In the genomic region with DNA sequence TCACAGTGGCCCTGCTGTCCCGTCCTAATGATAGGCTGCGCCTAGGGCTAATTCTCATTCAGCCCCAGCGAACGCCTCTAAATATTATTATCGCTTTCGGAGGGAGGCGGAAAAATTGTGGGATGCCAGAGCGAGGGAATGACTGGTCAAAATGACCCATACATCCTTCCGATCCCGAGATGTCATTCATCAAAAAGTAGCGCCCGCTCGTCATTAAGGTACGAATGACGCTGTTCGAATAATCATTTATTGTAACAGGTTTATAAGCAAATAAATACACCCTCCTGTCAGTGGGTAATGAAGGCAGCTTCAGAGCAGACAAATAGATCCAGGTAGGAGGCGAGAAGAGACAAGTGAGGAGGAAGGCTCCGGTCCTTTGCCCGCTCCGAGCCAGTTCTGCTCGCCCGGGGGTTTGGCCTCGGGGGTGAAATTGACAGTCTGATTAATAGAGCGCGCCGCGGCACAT, we compare ENCODE assay signal across 14 cellular contexts. TPM values are rescaled to one million over a fixed set of nuclear protein-coding genes. Genes with fewer than 3 reads are reported as not detected.
DNase-seq lines count a peak whose midpoint lies in the region; ATAC-seq, FAIRE-seq and TF ChIP-seq lines count a peak whose summit lies in the region.
"Had no signal": no experiment of that assay in that cellular context is flagged by ENCODE, and none has a peak within 500 bp of the region (broad histone marks: within the 10 kb centered on the region; RNA-seq: fewer than 3 reads in every experiment).

A gene (minus strand): TSS at position 167 of the 466 bp plus-strand sequence. CDS start 186 bp downstream, outside the sequence.

- H3K27me3 ChIP-seq in HepG2 (ENCODE audit: control insufficient read depth in 1 of 2, insufficient read depth in 2 of 2, low read length in 2 of 2) = peaks cover 7 to 82% of the 10 kb centered on the region in 2 experiments; a peak in 4 of 5 replicates
- peaks cover 46 to 79% of the 10 kb centered on the region in 2 donors for H3K27me3 ChIP-seq in right lobe of liver
- peaks cover 43 to 86% of the 10 kb centered on the region in 2 donors for H3K27me3 ChIP-seq in naive thymus-derived CD4-positive, alpha-beta T cell (ENCODE audit: control insufficient read depth in 2 of 2, insufficient read depth in 2 of 2, low read length in 2 of 2)
- no peaks in the 10 kb centered on the region for H3K27me3 ChIP-seq in Karpas-422 (ENCODE audit: low read length)

- H3K9me3 Mint-ChIP-seq in activated CD4-positive, alpha-beta memory T cell treated with anti-CD3 and anti-CD28 coated beads, Interleukin-2, amount 10 ng/mL, durations not matched to agents 7 days and 5 days = no peaks in the 10 kb centered on the region
- peaks cover 3 to 84% (median 44%) of the 10 kb centered on the region in 11 donors for H3K9me3 Mint-ChIP-seq in naive thymus-derived CD4-positive, alpha-beta T cell

- H3K4me3 Mint-ChIP-seq in activated CD4-positive, alpha-beta memory T cell treated with anti-CD3 and anti-CD28 coated beads, Interleukin-2, amount 10 ng/mL, durations not matched to agents 7 days and 5 days = peak within 1 kb of the TSS; percentile 32
- peak within 1 kb of the TSS in 9 of 10 donors; percentile 20 to 76 (median 57) for H3K4me3 Mint-ChIP-seq in naive thymus-derived CD4-positive, alpha-beta T cell

- 58% methylated on average over 27 of the region's 27 CpGs for WGBS in HepG2 (ENCODE audit: low lambda C conversion rate)
- WGBS in right lobe of liver (ENCODE audit: insufficient coverage, low coverage, low lambda C conversion rate, missing lambda C conversion rate) = 14% methylated on average over 25 of the region's 27 CpGs

- TF ChIP-seq POLR2A in HepG2 (IDR thresholded peaks at IDR 0.05; ENCODE audit: insufficient read depth in 1 of 2, low read depth in 2 of 2, low read length in 2 of 2) = no peak
- no peak for TF ChIP-seq POLR2A in right lobe of liver (IDR thresholded peaks at IDR 0.05)

- CTCF ChIA-PET in HepG2 (lab: Yijun Ruan, JAX; ENCODE audit: low intra/inter-chr PET ratio, low total read pairs) = no interaction called here
- CTCF ChIA-PET in activated CD4-positive, alpha-beta memory T cell treated with anti-CD3 and anti-CD28 coated beads, Interleukin-2, amount 10 ng/mL, durations not matched to agents 7 days and 5 days (lab: Charles Lee) = no interaction called here
- CTCF ChIA-PET in naive thymus-derived CD4-positive, alpha-beta T cell (lab: Charles Lee) = no interaction called here

- no peak for TF ChIP-seq RAD21 in HepG2 (CRISPR knock-in tag; IDR thresholded peaks at IDR 0.05)

- POLR2A ChIA-PET in HepG2 (lab: Yijun Ruan, JAX) = no interaction called here
- POLR2A ChIA-PET in activated CD4-positive, alpha-beta memory T cell treated with anti-CD3 and anti-CD28 coated beads, Interleukin-2, amount 10 ng/mL, durations not matched to agents 7 days and 5 days (lab: Charles Lee) = no interaction called here
- POLR2A ChIA-PET in naive thymus-derived CD4-positive, alpha-beta T cell (lab: Charles Lee) = no interaction called here

- no peaks in the 10 kb centered on the region for H3K36me3 ChIP-seq in HepG2 (replicated peaks in 1 of 2; ENCODE audit: control insufficient read depth in 1 of 2, insufficient read depth in 2 of 2, low read length in 2 of 2)
- no peaks in the 10 kb centered on the region for H3K36me3 ChIP-seq in right lobe of liver
- no peaks in the 10 kb centered on the region for H3K36me3 ChIP-seq in naive thymus-derived CD4-positive, alpha-beta T cell (ENCODE audit: control insufficient read depth in 2 of 3, insufficient read depth in 3 of 3, low read length in 3 of 3)
- no peaks in the 10 kb centered on the region for H3K36me3 ChIP-seq in Karpas-422 (ENCODE audit: insufficient read depth, low read length)

- BruUV-seq in HepG2 (replicated peaks; lab: Mats Ljungman, UMichigan) = no TSS peak

- H3K79me2 ChIP-seq in HepG2 (ENCODE audit: insufficient read depth, low read length) = no peaks in the 10 kb centered on the region
- H3K79me2 ChIP-seq in Karpas-422 (ENCODE audit: low read length) = no peaks in the 10 kb centered on the region

- no peaks in the 10 kb centered on the region for H3K9me2 ChIP-seq in Karpas-422 (replicated peaks; ENCODE audit: insufficient read depth, low read length)

- H3K9me3 ChIP-seq in HepG2 (ENCODE audit: low read length) (no peaks in the 10 kb centered on the region), right lobe of liver (no peaks in the 10 kb centered on the region), Karpas-422 (ENCODE audit: low read length) (no peaks in the 10 kb centered on the region)
- peaks cover 0 to 60% (median 13%) of the 10 kb centered on the region in 3 experiments for H3K9me3 ChIP-seq in naive thymus-derived CD4-positive, alpha-beta T cell (ENCODE audit: control insufficient read depth in 2 of 3, low read length in 3 of 3)

- peak within 1 kb of the TSS; percentile 46 for H3K4me2 ChIP-seq in HepG2 (ENCODE audit: low read depth, low read length)
- no peak within 1 kb of the TSS for H3K4me2 ChIP-seq in Karpas-422 (ENCODE audit: low read depth, low read length, poor library complexity, severe bottlenecking)

- H2AFZ ChIP-seq in HepG2 (ENCODE audit: low read length) = no peak within 1 kb of the TSS
- no peak within 1 kb of the TSS for H2AFZ ChIP-seq in Karpas-422 (ENCODE audit: low read length)

- H3K27ac ChIP-seq in HepG2 (ENCODE audit: extremely low read length, insufficient read depth, low read length) (no peak within 1 kb of the TSS), right lobe of liver (no peak within 1 kb of the TSS), Karpas-422 (ENCODE audit: low read length) (no peak within 1 kb of the TSS)
- no peak within 1 kb of the TSS for H3K27ac ChIP-seq in naive thymus-derived CD4-positive, alpha-beta T cell (ENCODE audit: low read depth, low read length)
- H3K27ac ChIP-seq: BLaER1 treated with 17β-estradiol and CSF1 and Interleukin-3, amounts not matched to agents 10 nM and 100 nM had no signal

- peak within 1 kb of the TSS; percentile 44 for H3K27ac Mint-ChIP-seq in activated CD4-positive, alpha-beta memory T cell treated with anti-CD3 and anti-CD28 coated beads, Interleukin-2, amount 10 ng/mL, durations not matched to agents 7 days and 5 days
- H3K27ac Mint-ChIP-seq in naive thymus-derived CD4-positive, alpha-beta T cell = peak within 1 kb of the TSS; percentile 28 to 98 (median 82)

- H3K36me3 Mint-ChIP-seq in activated CD4-positive, alpha-beta memory T cell treated with anti-CD3 and anti-CD28 coated beads, Interleukin-2, amount 10 ng/mL, durations not matched to agents 7 days and 5 days (ENCODE audit: low read depth) = peaks cover 16% of the 10 kb centered on the region
- peaks cover 0 to 39% (median 2%) of the 10 kb centered on the region in 5 donors for H3K36me3 Mint-ChIP-seq in naive thymus-derived CD4-positive, alpha-beta T cell

- FAIRE-seq in HepG2 (lab: Jason Lieb, UNC) = no peak

- TF ChIP-seq EP300 in HepG2 (IDR thresholded peaks at IDR 0.05; ENCODE audit: low read depth in 2 of 2, low read length in 2 of 2) (no peak), HepG2 (CRISPR knock-in tag; IDR thresholded peaks at IDR 0.05; ENCODE audit: borderline replicate concordance) (no peak)

- DNase-seq in HepG2 (ENCODE audit: low spot score) (no peak), right lobe of liver (no peak), Karpas-422 (no peak), NOMO-1 treated with DMSO at 0.1 percent for 48 hours (lab: John Stamatoyannopoulos, UW; ENCODE audit: unreplicated experiment) (no peak), NCI-H1694 treated with DMSO at 0.1 percent for 48 hours (lab: John Stamatoyannopoulos, UW) (no peak)
- no peak for DNase-seq in activated CD4-positive, alpha-beta memory T cell treated with anti-CD3 and anti-CD28 coated beads, Interleukin-2, amount 10 ng/mL, durations not matched to agents 7 days and 5 days
- DNase-seq in naive thymus-derived CD4-positive, alpha-beta T cell = no peak
- DNase-seq: anterior cingulate cortex; effector CD4-positive, alpha-beta T cell; left cardiac atrium had no signal

- peaks cover 10% of the 10 kb centered on the region for H3K4me1 Mint-ChIP-seq in activated CD4-positive, alpha-beta memory T cell treated with anti-CD3 and anti-CD28 coated beads, Interleukin-2, amount 10 ng/mL, durations not matched to agents 7 days and 5 days
- H3K4me1 Mint-ChIP-seq in naive thymus-derived CD4-positive, alpha-beta T cell = peaks cover 0 to 29% (median 23%) of the 10 kb centered on the region in 7 donors

- TF ChIP-seq CTCF in HepG2 (CRISPR knock-in tag; IDR thresholded peaks at IDR 0.05) = no peak
- no peak for TF ChIP-seq CTCF in right lobe of liver (IDR thresholded peaks at IDR 0.05)

- H3K9ac ChIP-seq in HepG2 (ENCODE audit: insufficient read depth, low read depth, low read length) (no peak within 1 kb of the TSS), Karpas-422 (ENCODE audit: low read length) (no peak within 1 kb of the TSS)
- H3K9ac ChIP-seq: BLaER1 treated with 17β-estradiol and CSF1 and Interleukin-3, amounts not matched to agents 10 nM and 100 nM had no signal

- H3K4me3 ChIP-seq in HepG2 (replicated peaks in 1 of 3; ENCODE audit: insufficient read depth in 1 of 3, low read depth in 2 of 3, low read length in 3 of 3) (peak within 1 kb of the TSS in 1 of 3 experiments; percentile 31; a peak in 1 of 6 replicates), right lobe of liver (no peak within 1 kb of the TSS), Karpas-422 (ENCODE audit: low read length) (no peak within 1 kb of the TSS)
- H3K4me3 ChIP-seq in naive thymus-derived CD4-positive, alpha-beta T cell (ENCODE audit: low read length) = no peak within 1 kb of the TSS

- H4K20me1 ChIP-seq in HepG2 (ENCODE audit: insufficient read depth, low read length) (no peaks in the 10 kb centered on the region), Karpas-422 (ENCODE audit: insufficient read depth, low read depth, low read length) (no peaks in the 10 kb centered on the region)

- in situ Hi-C loops in HepG2 (cut with HindIII; ENCODE audit: extremely low pct_ligation_motif_present, low pct_unique_long_range_greater_than_20kb) = no loop called here

- ATAC-seq in HepG2 = no peak
- no peak for ATAC-seq in right lobe of liver
- ATAC-seq in naive thymus-derived CD4-positive, alpha-beta T cell = no peak
- no peak for ATAC-seq in HG03097 (IDR thresholded peaks at IDR 0.05; ENCODE audit: low FRiP score, unreplicated experiment)
- ATAC-seq: left cardiac atrium had no signal

- H3K27me3 Mint-ChIP-seq in activated CD4-positive, alpha-beta memory T cell treated with anti-CD3 and anti-CD28 coated beads, Interleukin-2, amount 10 ng/mL, durations not matched to agents 7 days and 5 days = peaks cover 84% of the 10 kb centered on the region
- H3K27me3 Mint-ChIP-seq in naive thymus-derived CD4-positive, alpha-beta T cell = peaks cover 66 to 88% (median 77%) of the 10 kb centered on the region in 5 donors

- peaks cover 25% of the 10 kb centered on the region for H3K4me1 ChIP-seq in HepG2 (ENCODE audit: insufficient read depth, low read length)
- peaks cover 0 to 14% (median 4%) of the 10 kb centered on the region in 4 donors for H3K4me1 ChIP-seq in right lobe of liver
- H3K4me1 ChIP-seq in naive thymus-derived CD4-positive, alpha-beta T cell (ENCODE audit: control insufficient read depth in 2 of 2, insufficient read depth in 2 of 2, low read length in 2 of 2) = peaks cover 0 to 7% of the 10 kb centered on the region in 2 donors
- H3K4me1 ChIP-seq in Karpas-422 (ENCODE audit: low read length) = no peaks in the 10 kb centered on the region

- intact Hi-C loops in HepG2 (cut with micrococcal nuclease; ENCODE audit: unreplicated experiment) (no loop called here), right lobe of liver (cut with DNase I) (loop anchor here in 1 of 2 donors (10.0 kb wide), 1 partner anchor 399 kb away; no protein-coding TSS in a partner anchor)
- intact Hi-C loops in naive thymus-derived CD4-positive, alpha-beta T cell (cut with micrococcal nuclease) = loop anchor here (2.0 to 10.0 kb wide), 2 partner anchors 45 to 1749 kb away; a partner anchor contains a TSS

RNA-seq across cellular contexts. Expression of the gene that starts here (rescaled TPM):
- total RNA-seq in HepG2 (2016; rRNA removed; fragmentation: Illumina TruSeq; extraction: Trizol) = not detected in 2 replicates
- total RNA-seq in HepG2 (2016; cell fraction: cytosol; rRNA removed; fragmentation: Illumina TruSeq; extraction: Trizol; ENCODE audit: low read depth) = not detected in 2 replicates
- not detected in 2 replicates for total RNA-seq in HepG2 (2016; cell fraction: insoluble cytoplasmic fraction; rRNA removed; fragmentation: Illumina TruSeq; extraction: Trizol)
- not detected in 2 replicates for total RNA-seq in HepG2 (2016; cell fraction: membrane; rRNA removed; fragmentation: Illumina TruSeq; extraction: Trizol)
- not detected in 2 replicates for total RNA-seq in HepG2 (2016; cell fraction: nucleus; rRNA removed; fragmentation: Illumina TruSeq; extraction: Trizol)
- not detected in 2 replicates for polyA plus RNA-seq in HepG2 (2011; rRNA removed)
- polyA plus RNA-seq in HepG2 (2011; cell fraction: cytosol; rRNA removed) = not detected in 2 replicates
- not detected in 2 replicates for polyA plus RNA-seq in HepG2 (2011; cell fraction: nucleus; rRNA removed)
- polyA plus RNA-seq in HepG2 (2012) = not detected in 2 replicates
- not detected in 2 replicates for polyA plus RNA-seq in HepG2 (2016; cell fraction: cytosol; fragmentation: Illumina TruSeq; extraction: Trizol; ENCODE audit: low read depth)
- not detected in 2 replicates for polyA plus RNA-seq in HepG2 (2016; cell fraction: insoluble cytoplasmic fraction; fragmentation: Illumina TruSeq; extraction: Trizol; ENCODE audit: low read depth)
- polyA plus RNA-seq in HepG2 (2016; cell fraction: membrane; fragmentation: Illumina TruSeq; extraction: Trizol; ENCODE audit: low read depth) = not detected in 2 replicates
- polyA plus RNA-seq in HepG2 (2016; cell fraction: nucleus; fragmentation: Illumina TruSeq; extraction: Trizol; ENCODE audit: insufficient read depth, low read depth) = not detected in 2 replicates
- polyA minus RNA-seq in HepG2 (2011; rRNA and poly(A)+ RNA removed; ENCODE audit: low replicate concordance) = not detected in 2 replicates
- polyA minus RNA-seq in HepG2 (2011; cell fraction: cytosol; rRNA and poly(A)+ RNA removed) = not detected in 2 replicates
- not detected in 2 replicates for polyA minus RNA-seq in HepG2 (2011; cell fraction: nucleus; rRNA and poly(A)+ RNA removed)
- total RNA-seq in right lobe of liver = not detected
- not detected for total RNA-seq in activated CD4-positive, alpha-beta memory T cell treated with anti-CD3 and anti-CD28 coated beads, Interleukin-2, amount 10 ng/mL, durations not matched to agents 7 days and 5 days
- total RNA-seq in naive thymus-derived CD4-positive, alpha-beta T cell = not detected
- not detected for polyA plus RNA-seq in naive thymus-derived CD4-positive, alpha-beta T cell
- total RNA-seq in Karpas-422 (2014; rRNA removed; shearing (Covaris generic); ENCODE audit: low replicate concordance) = not detected in 2 replicates
- total RNA-seq: activated CD8-positive, alpha-beta memory T cell treated with anti-CD3 and anti-CD28 coated beads for 36 hours; left cardiac atrium; omental fat pad had no signal
